In genomic region chr10:88980836-88981235, GRCh38 we compare ENCODE assay signal across 21 cellular contexts. TPM values are rescaled to one million over a fixed set of nuclear protein-coding genes. Genes with fewer than 3 reads are reported as not detected.
DNase-seq lines count a peak whose midpoint lies in the region; ATAC-seq and TF ChIP-seq lines count a peak whose summit lies in the region.
"Had no signal": no experiment of that assay in that cellular context is flagged by ENCODE, and none has a peak within 500 bp of the region (broad histone marks: within the 10 kb centered on the region; RNA-seq: fewer than 3 reads in every experiment).

No MANE protein-coding gene starts in this region.

- CTCF ChIA-PET in CD8-positive, alpha-beta T cell (lab: Charles Lee), result interaction anchor here (1.2 to 3.7 kb wide), 2 partner anchors 46 to 74 kb away, joined by 3 to 14 read pairs; no protein-coding TSS in a partner anchor

- peak in 1 of 2 donors; percentile 10 for ATAC-seq in upper lobe of left lung (ENCODE audit: low FRiP score in 2 of 2)
- ATAC-seq in CD8-positive, alpha-beta T cell, result no peak
- ATAC-seq: activated CD4-positive, CD25-positive, alpha-beta regulatory T cell treated with anti-CD3 and anti-CD28 coated beads, Interleukin-2, amount 50 U/mL, for 24 hours; effector memory CD8-positive, alpha-beta T cell had no signal

- H3K9me3 ChIP-seq in adrenal gland (replicated peaks in 1 of 3) (no peaks in the 10 kb centered on the region), left ventricle myocardium inferior (replicated peaks) (no peaks in the 10 kb centered on the region), ovary (no peaks in the 10 kb centered on the region), upper lobe of left lung (no peaks in the 10 kb centered on the region)
- H3K9me3 ChIP-seq in CD8-positive, alpha-beta T cell (ENCODE audit: low read length), result no peaks in the 10 kb centered on the region
- H3K9me3 ChIP-seq: BE2C, pancreas had no signal

- H3K27ac Mint-ChIP-seq in progenitor cell of endocrine pancreas, result no peak overlapping the region
- H3K27ac Mint-ChIP-seq in CD8-positive, alpha-beta T cell, result no peak overlapping the region
- H3K27ac Mint-ChIP-seq: effector memory CD8-positive, alpha-beta T cell; T-helper 1 cell treated with Interleukin-12 subunit alpha and Interleukin-12 subunit beta and Interleukin-4 antibody, amounts not matched to agents 30 μg/mL and 1 μg/mL, for 36 hours had no signal

- no peaks in the 10 kb centered on the region for H3K36me3 Mint-ChIP-seq in progenitor cell of endocrine pancreas (ENCODE audit: insufficient read depth)
- H3K36me3 Mint-ChIP-seq in CD8-positive, alpha-beta T cell, result no peaks in the 10 kb centered on the region

- no peak overlapping the region for H3K4me3 Mint-ChIP-seq in progenitor cell of endocrine pancreas (ENCODE audit: low read depth)
- no peak overlapping the region for H3K4me3 Mint-ChIP-seq in CD8-positive, alpha-beta T cell
- H3K4me3 Mint-ChIP-seq: effector memory CD8-positive, alpha-beta T cell; T-helper 1 cell treated with Interleukin-12 subunit alpha and Interleukin-12 subunit beta and Interleukin-4 antibody, amounts not matched to agents 30 μg/mL and 1 μg/mL, for 36 hours had no signal

- no peak for TF ChIP-seq POLR2A in adrenal gland (IDR thresholded peaks at IDR 0.05)
- no peak for TF ChIP-seq POLR2A in ovary (IDR thresholded peaks at IDR 0.05)
- no peak for TF ChIP-seq POLR2A in upper lobe of left lung (IDR thresholded peaks at IDR 0.05)

- POLR2A ChIA-PET in CD8-positive, alpha-beta T cell (lab: Charles Lee), result no interaction called here

- H3K27me3 Mint-ChIP-seq in progenitor cell of endocrine pancreas, result peaks cover 11% of the 10 kb centered on the region
- H3K27me3 Mint-ChIP-seq in CD8-positive, alpha-beta T cell (ENCODE audit: low read depth), result no peaks in the 10 kb centered on the region
- H3K27me3 Mint-ChIP-seq: effector memory CD8-positive, alpha-beta T cell had no signal

- no peaks in the 10 kb centered on the region for H3K27me3 ChIP-seq in adrenal gland
- no peaks in the 10 kb centered on the region for H3K27me3 ChIP-seq in left ventricle myocardium inferior (ENCODE audit: low read depth)
- no peaks in the 10 kb centered on the region for H3K27me3 ChIP-seq in ovary
- no peaks in the 10 kb centered on the region for H3K27me3 ChIP-seq in upper lobe of left lung
- H3K27me3 ChIP-seq in CD8-positive, alpha-beta T cell (ENCODE audit: insufficient read depth, low read length), result no peaks in the 10 kb centered on the region
- H3K27me3 ChIP-seq: BE2C, pancreas had no signal

- peak overlapping the region in 3 of 5 donors; percentile 55 to 75 (median 68) for H3K27ac ChIP-seq in adrenal gland
- peak overlapping the region; percentile 77 for H3K27ac ChIP-seq in left ventricle myocardium inferior (replicated peaks)
- H3K27ac ChIP-seq in ovary, result peak overlapping the region; percentile 62 to 71
- peak overlapping the region; percentile 36 to 80 (median 66) for H3K27ac ChIP-seq in upper lobe of left lung
- H3K27ac ChIP-seq in CD8-positive, alpha-beta T cell (ENCODE audit: low read depth, low read length), result no peak overlapping the region
- H3K27ac ChIP-seq: pancreas, RWPE1 had no signal

- no peak for TF ChIP-seq EP300 in ovary (IDR thresholded peaks at IDR 0.05)
- TF ChIP-seq EP300 in upper lobe of left lung (IDR thresholded peaks at IDR 0.05), result no peak

- H3K36me3 ChIP-seq in adrenal gland (replicated peaks in 1 of 2) (no peaks in the 10 kb centered on the region), left ventricle myocardium inferior (no peaks in the 10 kb centered on the region), ovary (no peaks in the 10 kb centered on the region), upper lobe of left lung (no peaks in the 10 kb centered on the region)
- no peaks in the 10 kb centered on the region for H3K36me3 ChIP-seq in CD8-positive, alpha-beta T cell (ENCODE audit: insufficient read depth, low read length)
- H3K36me3 ChIP-seq: BE2C, pancreas had no signal

- no peak overlapping the region for H3K4me3 ChIP-seq in adrenal gland
- H3K4me3 ChIP-seq in left ventricle myocardium inferior, result no peak overlapping the region
- H3K4me3 ChIP-seq in ovary, result no peak overlapping the region
- H3K4me3 ChIP-seq in upper lobe of left lung, result no peak overlapping the region
- H3K4me3 ChIP-seq in CD8-positive, alpha-beta T cell (ENCODE audit: low read depth, low read length), result no peak overlapping the region
- H3K4me3 ChIP-seq: pancreas had no signal

- H3K4me1 Mint-ChIP-seq in progenitor cell of endocrine pancreas (ENCODE audit: low read depth), result peaks cover 9% of the 10 kb centered on the region
- H3K4me1 Mint-ChIP-seq in CD8-positive, alpha-beta T cell (ENCODE audit: low read depth), result peaks cover 9% of the 10 kb centered on the region

- peaks cover 28 to 46% of the 10 kb centered on the region in 2 donors for H3K4me1 ChIP-seq in adrenal gland (replicated peaks in 1 of 2)
- peaks cover 68% of the 10 kb centered on the region for H3K4me1 ChIP-seq in left ventricle myocardium inferior
- peaks cover 12% of the 10 kb centered on the region for H3K4me1 ChIP-seq in ovary (ENCODE audit: insufficient read depth)
- peaks cover 10 to 22% (median 16%) of the 10 kb centered on the region in 4 donors for H3K4me1 ChIP-seq in upper lobe of left lung
- H3K4me1 ChIP-seq in CD8-positive, alpha-beta T cell (ENCODE audit: insufficient read depth, low read length), result peaks cover 3% of the 10 kb centered on the region

- no peaks in the 10 kb centered on the region for H3K9me3 Mint-ChIP-seq in progenitor cell of endocrine pancreas (ENCODE audit: low read depth)
- H3K9me3 Mint-ChIP-seq in CD8-positive, alpha-beta T cell, result no peaks in the 10 kb centered on the region
- H3K9me3 Mint-ChIP-seq: effector memory CD8-positive, alpha-beta T cell; T-helper 1 cell treated with Interleukin-12 subunit alpha and Interleukin-12 subunit beta and Interleukin-4 antibody, amounts not matched to agents 30 μg/mL and 1 μg/mL, for 36 hours had no signal

- no peak for TF ChIP-seq CTCF in adrenal gland (IDR thresholded peaks at IDR 0.05)
- TF ChIP-seq CTCF in left ventricle myocardium inferior (IDR thresholded peaks at IDR 0.05; ENCODE audit: borderline replicate concordance), result no peak
- TF ChIP-seq CTCF in ovary (IDR thresholded peaks at IDR 0.05), result no peak
- TF ChIP-seq CTCF in upper lobe of left lung (IDR thresholded peaks at IDR 0.05), result no peak
- TF ChIP-seq CTCF in progenitor cell of endocrine pancreas (IDR thresholded peaks at IDR 0.05; ENCODE audit: unreplicated experiment), result no peak
- no peak for TF ChIP-seq CTCF in CD8-positive, alpha-beta T cell (IDR thresholded peaks at IDR 0.05)

- WGBS in adrenal gland, 4 donors, result 67 to 92% (median 73%) methylated on average over 3 to 4 of the region's 4 CpGs
- WGBS in ovary, 3 donors, result 59 to 83% (median 70%) methylated on average over 3 to 4 of the region's 4 CpGs
- WGBS in upper lobe of left lung, 2 donors, result 62 to 82% methylated on average over 3 to 4 of the region's 4 CpGs

- no peak for DNase-seq in adrenal gland
- DNase-seq in left ventricle myocardium inferior, result no peak
- DNase-seq in ovary, result peak in 1 of 5 donors; percentile 22
- DNase-seq in upper lobe of left lung, result no peak
- DNase-seq in progenitor cell of endocrine pancreas (ENCODE audit: low spot score, unreplicated experiment), result no peak
- DNase-seq in CD8-positive, alpha-beta T cell, result no peak
- no peak for DNase-seq in H4 (ENCODE audit: low spot score)
- DNase-seq: activated gamma-delta T cell treated with Interleukin-2 at 50 U/mL for 16 hours; BE2C; DMS153; effector memory CD8-positive, alpha-beta T cell; foreskin melanocyte; midbrain; NCI-H187 treated with DMSO at 0.1 percent for 48 hours; NCI-H524; pancreas; stimulated activated CD4-positive, alpha-beta T cell treated with anti-CD3 and anti-CD28 coated beads, Interleukin-2, amount 100 ng/mL, for 24 hours; stimulated activated CD8-positive, alpha-beta memory T cell treated with anti-CD3 and anti-CD28 coated beads, Interleukin-4, amount 100 ng/mL, for 48 hours had no signal

- intact Hi-C loops in adrenal gland (cut with DNase I), result no loop called here
- intact Hi-C loops in left ventricle myocardium inferior (cut with micrococcal nuclease), result no loop called here
- intact Hi-C loops in ovary (cut with DNase I), result no loop called here
- intact Hi-C loops in CD8-positive, alpha-beta T cell (cut with DNase I, micrococcal nuclease), result loop anchor here in 1 of 2 experiments (10.0 kb wide), 1 partner anchor 414 kb away; the partner anchor contains the start of gene IFIT1

RNA-seq across cellular contexts. Expression of gene FAS, which starts 9.8 kb away (rescaled TPM):
- total RNA-seq in adrenal gland, result 100 to 1,000 TPM in 1 of 8 donors, 10 to 100 TPM in 7; 30.4 to 236 (median 58.7) TPM
- 10 to 100 TPM; 14.4 to 58.9 (median 18.6) TPM for polyA plus RNA-seq in adrenal gland
- 3.7 TPM for total RNA-seq in left ventricle myocardium inferior
- 10 to 100 TPM; 41.4 to 75.9 (median 46.5) TPM for total RNA-seq in ovary
- polyA plus RNA-seq in ovary, result 10 to 100 TPM; 33.1 to 35.0 TPM
- total RNA-seq in upper lobe of left lung, result 10 to 100 TPM; 30.1 to 80.3 (median 44.4) TPM
- 1.9 and 2.7 TPM in 2 replicates for total RNA-seq in progenitor cell of endocrine pancreas
- 10 to 100 TPM; 27.7 to 28.9 TPM for total RNA-seq in CD8-positive, alpha-beta T cell
- 30.3 and 30.6 TPM in 2 replicates for total RNA-seq in H4 (2014; rRNA removed; shearing (Covaris generic))

RNA-seq across cellular contexts. Expression of gene ACTA2, which starts 28.3 kb away (rescaled TPM):
- 100 to 1,000 TPM in 6 of 8 donors, 10 to 100 TPM in 2; 94.3 to 529 (median 365) TPM for total RNA-seq in adrenal gland
- polyA plus RNA-seq in adrenal gland, result 100 to 1,000 TPM; 135 to 357 (median 298) TPM
- 89.4 TPM for total RNA-seq in left ventricle myocardium inferior
- total RNA-seq in ovary, result 1,000 to 10,000 TPM in 2 of 7 donors, 100 to 1,000 TPM in 5; 154 to 1,797 (median 461) TPM
- polyA plus RNA-seq in ovary, result 1,000 to 10,000 TPM in 1 of 2 donors, 100 to 1,000 TPM in 1; 777 to 5,219 TPM
- 100 to 1,000 TPM in 5 of 6 donors, 10 to 100 TPM in 1; 94.3 to 328 (median 186) TPM for total RNA-seq in upper lobe of left lung
- total RNA-seq in progenitor cell of endocrine pancreas, result 4.1 and 6.0 TPM in 2 replicates
- total RNA-seq in CD8-positive, alpha-beta T cell, result 1 to 10 TPM; 2.3 TPM
- total RNA-seq in H4 (2014; rRNA removed; shearing (Covaris generic)), result 14.9 and 29.1 TPM in 2 replicates
